In genomic region chr3:140863481-140864084, GRCh38 we compare ENCODE assay signal across 9 cellular contexts.
DNase-seq lines count a peak whose midpoint lies in the region; ATAC-seq and TF ChIP-seq lines count a peak whose summit lies in the region.
"Had no signal": no experiment of that assay in that cellular context is flagged by ENCODE, and none has a peak within 500 bp of the region (broad histone marks: within the 10 kb centered on the region; RNA-seq: fewer than 3 reads in every experiment).

No MANE protein-coding gene starts in this region.

- WGBS in liver, result 5% methylated on average over 6 of the region's 6 CpGs
- WGBS in stomach, 5 donors, result 5 to 14% (median 11%) methylated on average over 6 of the region's 6 CpGs

- H3K4me1 Mint-ChIP-seq in CD14-positive monocyte (peaks cover 4% of the 10 kb centered on the region), chondrocyte (ENCODE audit: low read depth) (peaks cover 2% of the 10 kb centered on the region)

- H3K4me2 ChIP-seq in SU-DHL-6 (ENCODE audit: low read depth, low read length, poor library complexity, severe bottlenecking), result no peak overlapping the region

- TF ChIP-seq EP300 in stomach (IDR thresholded peaks at IDR 0.05), result no peak

- intact Hi-C loops in CD14-positive monocyte (cut with micrococcal nuclease), result loop anchor here in 1 of 2 donors (5.0 kb wide), 1 partner anchor 1436 kb away; no protein-coding TSS in a partner anchor
- intact Hi-C loops in stomach (cut with DNase I; ENCODE audit: low total_unique reads), result no loop called here

- no peak for TF ChIP-seq POLR2A in stomach (IDR thresholded peaks at IDR 0.05)

- H3K9ac ChIP-seq in SU-DHL-6 (ENCODE audit: low read length) (no peak overlapping the region), liver (ENCODE audit: low read depth in 1 of 2, low read length in 2 of 2) (no peak overlapping the region)

- H2AFZ ChIP-seq in SU-DHL-6 (ENCODE audit: low read depth, low read length, severe bottlenecking), result no peak overlapping the region

- H3K9me3 Mint-ChIP-seq in CD14-positive monocyte (no peaks in the 10 kb centered on the region), chondrocyte (ENCODE audit: low read depth) (peaks cover 16% of the 10 kb centered on the region)
- H3K9me3 Mint-ChIP-seq: IgD-negative memory B cell had no signal

- H3F3A ChIP-seq in SU-DHL-6 (ENCODE audit: insufficient read depth), result no peaks in the 10 kb centered on the region

- H3K4me3 ChIP-seq in SU-DHL-6 (ENCODE audit: insufficient read depth, low read length, poor library complexity, severe bottlenecking), result no peak overlapping the region
- no peak overlapping the region for H3K4me3 ChIP-seq in liver (ENCODE audit: low read depth in 1 of 3, low read length in 3 of 3)
- no peak overlapping the region for H3K4me3 ChIP-seq in stomach

- no peaks in the 10 kb centered on the region for H3K79me2 ChIP-seq in SU-DHL-6 (ENCODE audit: insufficient read depth, low read length)

- no peak for DNase-seq in CD14-positive monocyte (ENCODE audit: low spot score)
- peak; percentile 52 for DNase-seq in GM20000 (ENCODE audit: low spot score)
- DNase-seq in NCI-H128 (lab: John Stamatoyannopoulos, UW; ENCODE audit: unreplicated experiment), result peak; percentile 45
- DNase-seq in chondrocyte (ENCODE audit: low spot score), result no peak
- peak; percentile 49 for DNase-seq in stomach

- no peaks in the 10 kb centered on the region for H4K20me1 ChIP-seq in SU-DHL-6 (ENCODE audit: low read depth, low read length)

- TF ChIP-seq CTCF in CD14-positive monocyte (IDR thresholded peaks at IDR 0.05) (peak; percentile 69), GM20000 (IDR thresholded peaks at IDR 0.05; ENCODE audit: extremely low read depth, missing control alignments) (peak; percentile 14), SU-DHL-6 (IDR thresholded peaks at IDR 0.05; ENCODE audit: insufficient read depth, low read length, poor library complexity, severe bottlenecking) (peak; percentile 45), chondrocyte (IDR thresholded peaks at IDR 0.05) (peak; percentile 88), liver (IDR thresholded peaks at IDR 0.05; ENCODE audit: low read depth, low read length, missing input control) (peak; percentile 51), stomach (IDR thresholded peaks at IDR 0.05) (peak in 3 of 7 experiments; percentile 34 to 46 (median 39))

- H3K9me2 ChIP-seq in SU-DHL-6 (replicated peaks; ENCODE audit: insufficient read depth, low read length), result no peaks in the 10 kb centered on the region

- H3K27ac Mint-ChIP-seq in CD14-positive monocyte, result peak overlapping the region in 1 of 7 donors; percentile 35
- H3K27ac Mint-ChIP-seq in chondrocyte (ENCODE audit: unreplicated experiment), result no peak overlapping the region

- ATAC-seq in GM19463 (IDR thresholded peaks at IDR 0.05; ENCODE audit: unreplicated experiment), result no peak

- H3K4me3 Mint-ChIP-seq in CD14-positive monocyte (no peak overlapping the region), chondrocyte (ENCODE audit: unreplicated experiment) (peak overlapping the region; percentile 8)
- H3K4me3 Mint-ChIP-seq: IgD-negative memory B cell had no signal

- H3K4me1 ChIP-seq in liver (ENCODE audit: control insufficient read depth in 4 of 4, insufficient read depth in 4 of 4, low read length in 3 of 4) (no peaks in the 10 kb centered on the region), stomach (peaks cover 0 to 4% (median 0%) of the 10 kb centered on the region in 4 donors)

- H3K27ac ChIP-seq in SU-DHL-6 (ENCODE audit: low read depth, low read length) (no peak overlapping the region), liver (ENCODE audit: low read depth in 1 of 2, low read length in 2 of 2) (no peak overlapping the region), stomach (no peak overlapping the region)

- no peaks in the 10 kb centered on the region for H3K36me3 ChIP-seq in SU-DHL-6 (ENCODE audit: low read length)
- no peaks in the 10 kb centered on the region for H3K36me3 ChIP-seq in liver (ENCODE audit: control insufficient read depth in 4 of 4, insufficient read depth in 3 of 4, low read depth in 1 of 4, low read length in 3 of 4)
- no peaks in the 10 kb centered on the region for H3K36me3 ChIP-seq in stomach

- no peaks in the 10 kb centered on the region for H3K36me3 Mint-ChIP-seq in CD14-positive monocyte
- H3K36me3 Mint-ChIP-seq in chondrocyte (ENCODE audit: low read depth), result peaks cover 3% of the 10 kb centered on the region

- TF ChIP-seq RAD21 in liver (IDR thresholded peaks at IDR 0.05), result peak; percentile 77 to 81

- H3K27me3 Mint-ChIP-seq in CD14-positive monocyte (ENCODE audit: low read depth in 3 of 3), result peaks cover 0 to 5% (median 5%) of the 10 kb centered on the region in 3 donors
- peaks cover 19% of the 10 kb centered on the region for H3K27me3 Mint-ChIP-seq in chondrocyte (ENCODE audit: low read depth)
- H3K27me3 Mint-ChIP-seq: IgD-negative memory B cell had no signal

- H3K27me3 ChIP-seq in SU-DHL-6 (ENCODE audit: low read length) (no peaks in the 10 kb centered on the region), liver (ENCODE audit: control insufficient read depth in 4 of 4, insufficient read depth in 4 of 4, low read length in 3 of 4) (peaks cover 0 to 1% (median 0%) of the 10 kb centered on the region in 4 donors), stomach (no peaks in the 10 kb centered on the region)

- H3K9me3 ChIP-seq in SU-DHL-6 (ENCODE audit: insufficient read depth, low read length) (no peaks in the 10 kb centered on the region), liver (ENCODE audit: control insufficient read depth in 4 of 4, low read length in 3 of 4) (no peaks in the 10 kb centered on the region), stomach (no peaks in the 10 kb centered on the region)

TF ChIP-seq in liver, 16 proteins besides CTCF, POLR2A, EP300 and RAD21:
- TF ChIP-seq REST (IDR thresholded peaks at IDR 0.05), result no peak
- TF ChIP-seq RXRA (IDR thresholded peaks at IDR 0.05), result no peak
- no peak for TF ChIP-seq FOXA2 (IDR thresholded peaks at IDR 0.05)
- TF ChIP-seq, protein P1, sequence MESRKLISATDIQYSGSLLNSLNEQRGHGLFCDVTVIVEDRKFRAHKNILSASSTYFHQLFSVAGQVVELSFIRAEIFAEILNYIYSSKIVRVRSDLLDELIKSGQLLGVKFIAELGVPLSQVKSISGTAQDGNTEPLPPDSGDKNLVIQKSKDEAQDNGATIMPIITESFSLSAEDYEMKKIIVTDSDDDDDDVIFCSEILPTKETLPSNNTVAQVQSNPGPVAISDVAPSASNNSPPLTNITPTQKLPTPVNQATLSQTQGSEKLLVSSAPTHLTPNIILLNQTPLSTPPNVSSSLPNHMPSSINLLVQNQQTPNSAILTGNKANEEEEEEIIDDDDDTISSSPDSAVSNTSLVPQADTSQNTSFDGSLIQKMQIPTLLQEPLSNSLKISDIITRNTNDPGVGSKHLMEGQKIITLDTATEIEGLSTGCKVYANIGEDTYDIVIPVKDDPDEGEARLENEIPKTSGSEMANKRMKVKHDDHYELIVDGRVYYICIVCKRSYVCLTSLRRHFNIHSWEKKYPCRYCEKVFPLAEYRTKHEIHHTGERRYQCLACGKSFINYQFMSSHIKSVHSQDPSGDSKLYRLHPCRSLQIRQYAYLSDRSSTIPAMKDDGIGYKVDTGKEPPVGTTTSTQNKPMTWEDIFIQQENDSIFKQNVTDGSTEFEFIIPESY (IDR thresholded peaks at IDR 0.05), result no peak
- TF ChIP-seq SP1 (IDR thresholded peaks at IDR 0.05), result no peak
- no peak for TF ChIP-seq TAF1 (conservative IDR thresholded peaks at IDR 0.05)
- TF ChIP-seq, protein P2, sequence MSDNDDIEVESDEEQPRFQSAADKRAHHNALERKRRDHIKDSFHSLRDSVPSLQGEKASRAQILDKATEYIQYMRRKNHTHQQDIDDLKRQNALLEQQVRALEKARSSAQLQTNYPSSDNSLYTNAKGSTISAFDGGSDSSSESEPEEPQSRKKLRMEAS (IDR thresholded peaks at IDR 0.05), result no peak
- no peak for TF ChIP-seq GABPA (IDR thresholded peaks at IDR 0.05 in 1 of 2, conservative IDR thresholded peaks at IDR 0.05 in 1 of 2)
- no peak for TF ChIP-seq HNF4A (conservative IDR thresholded peaks at IDR 0.05)
- no peak for TF ChIP-seq NR2F2 (IDR thresholded peaks at IDR 0.05)

Comparison
In these comparisons a context has a peak if more than half of its experiments do, and no peak if none do; other contexts are left out.
1. DNase-seq: peak in GM20000 (single experiment), NCI-H128 (single experiment) and stomach (single experiment); none in CD14-positive monocyte (single experiment) and chondrocyte (single experiment).